In the genomic region with DNA sequence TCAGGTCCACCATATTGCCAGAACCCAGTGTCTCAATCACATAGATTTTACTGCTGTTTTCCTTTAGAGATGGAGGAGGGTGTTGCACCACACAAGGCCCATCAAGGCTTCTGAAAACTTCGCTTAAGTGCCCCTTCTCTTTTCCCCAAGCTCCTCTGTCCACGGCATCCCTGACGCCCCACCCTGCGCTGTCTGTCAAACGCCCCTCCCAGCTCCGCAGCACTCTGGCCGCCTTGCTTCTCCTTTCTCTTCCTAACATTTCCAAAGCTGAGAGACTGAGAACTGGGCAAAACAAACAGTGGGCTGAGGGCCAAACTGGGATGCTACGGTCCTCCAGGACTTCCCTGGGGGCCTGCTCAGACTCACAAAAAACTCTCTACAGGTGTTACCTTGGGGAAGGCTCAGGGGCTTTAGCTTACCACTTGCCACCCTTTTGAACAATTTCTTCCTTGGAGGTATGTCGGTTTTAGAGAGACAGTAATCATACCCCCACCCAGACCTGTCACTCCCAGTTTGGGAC, we compare ENCODE assay signal across 16 cellular contexts. TPM values are rescaled to one million over a fixed set of nuclear protein-coding genes. Genes with fewer than 3 reads are reported as not detected.
DNase-seq lines count a peak whose midpoint lies in the region; ATAC-seq and TF ChIP-seq lines count a peak whose summit lies in the region.
"Had no signal": no experiment of that assay in that cellular context is flagged by ENCODE, and none has a peak within 500 bp of the region (broad histone marks: within the 10 kb centered on the region; RNA-seq: fewer than 3 reads in every experiment).

No MANE protein-coding gene starts in this region.

- peak overlapping the region; percentile 63 for H3K27ac Mint-ChIP-seq in activated B cell treated with CpG ODN at 0.5 μM for 24 hours
- H3K27ac Mint-ChIP-seq: nephron progenitor cell had no signal

- ATAC-seq in Right ventricle myocardium superior (ENCODE audit: poor library complexity) = no peak
- ATAC-seq in activated B cell treated with CpG ODN at 0.5 μM for 24 hours (ENCODE audit: low read depth) = no peak
- no peak for ATAC-seq in upper lobe of left lung (ENCODE audit: low FRiP score in 2 of 2)
- no peak for ATAC-seq in HG02571 (IDR thresholded peaks at IDR 0.05; ENCODE audit: unreplicated experiment)
- ATAC-seq: foreskin keratinocyte had no signal

- intact Hi-C loops in Right ventricle myocardium superior (cut with DNase I) = no loop called here
- intact Hi-C loops in cardiac septum (cut with DNase I) = no loop called here
- intact Hi-C loops in activated B cell treated with CpG ODN at 0.5 μM for 24 hours (cut with micrococcal nuclease) = no loop called here

- peaks cover 0 to 4% (median 0%) of the 10 kb centered on the region in 4 donors for H3K9me3 ChIP-seq in upper lobe of left lung

- H3K4me3 ChIP-seq in upper lobe of left lung = no peak overlapping the region
- H3K4me3 ChIP-seq: SJCRH30 had no signal

- peak overlapping the region; percentile 64 to 92 (median 80) for H3K27ac ChIP-seq in upper lobe of left lung
- H3K27ac ChIP-seq: foreskin keratinocyte, SJCRH30 had no signal

- DNase-seq in Right ventricle myocardium superior = peak; percentile 56
- DNase-seq in cardiac septum (ENCODE audit: low spot score) = no peak
- no peak for DNase-seq in activated B cell treated with CpG ODN at 0.5 μM for 24 hours
- peak; percentile 79 for DNase-seq in mesenteric fat pad (ENCODE audit: low spot score)
- DNase-seq in upper lobe of left lung = peak in 1 of 2 donors; percentile 47
- no peak for DNase-seq in COLO829 (ENCODE audit: low spot score)
- no peak for DNase-seq in NCI-H748 (lab: John Stamatoyannopoulos, UW; ENCODE audit: unreplicated experiment)
- DNase-seq: activated CD4-positive, alpha-beta T cell treated with anti-CD3 and anti-CD28 coated beads for 4 hours; activated T-cell treated with anti-CD3 and anti-CD28 coated beads, Interleukin-2, amount 50 U/mL, for 24 hours; foreskin keratinocyte; NCI-H226; nephron progenitor cell; SJCRH30; stimulated activated CD4-positive, alpha-beta T cell treated with anti-CD3 and anti-CD28 coated beads, Interleukin-15, amount 100 ng/mL, for 24 hours; T-helper 9 cell had no signal

- H3K4me1 ChIP-seq in upper lobe of left lung = peaks cover 21 to 33% (median 25%) of the 10 kb centered on the region in 4 donors

- H3K4me3 Mint-ChIP-seq in activated B cell treated with CpG ODN at 0.5 μM for 24 hours = no peak overlapping the region
- H3K4me3 Mint-ChIP-seq: activated T-cell treated with anti-CD3 and anti-CD28 coated beads, Interleukin-2, amount 50 U/mL, for 24 hours; nephron progenitor cell had no signal

- CTCF ChIA-PET in activated B cell treated with CpG ODN at 0.5 μM for 24 hours (lab: Charles Lee) = interaction anchor here (3.1 kb wide), 1 partner anchor 35 kb away, joined by 26 read pairs; a partner anchor contains a TSS

- H3K36me3 Mint-ChIP-seq in activated B cell treated with CpG ODN at 0.5 μM for 24 hours (ENCODE audit: low read depth) = no peaks in the 10 kb centered on the region

- POLR2A ChIA-PET in activated B cell treated with CpG ODN at 0.5 μM for 24 hours (lab: Charles Lee) = interaction anchor here (1.4 to 2.8 kb wide), 2 partner anchors 12 to 33 kb away, joined by 3 to 79 read pairs; a partner anchor contains a TSS

- no peaks in the 10 kb centered on the region for H3K9me3 Mint-ChIP-seq in activated B cell treated with CpG ODN at 0.5 μM for 24 hours
- H3K9me3 Mint-ChIP-seq: activated T-cell treated with anti-CD3 and anti-CD28 coated beads, Interleukin-2, amount 50 U/mL, for 24 hours had no signal

- no peak for TF ChIP-seq EP300 in upper lobe of left lung (IDR thresholded peaks at IDR 0.05)

- H3K27me3 ChIP-seq in upper lobe of left lung = no peaks in the 10 kb centered on the region
- H3K27me3 ChIP-seq: foreskin keratinocyte, SJCRH30 had no signal

- H3K4me1 Mint-ChIP-seq in activated B cell treated with CpG ODN at 0.5 μM for 24 hours = peaks cover 15% of the 10 kb centered on the region

- TF ChIP-seq POLR2A in upper lobe of left lung (IDR thresholded peaks at IDR 0.05) = peak in 1 of 4 donors; percentile 25

- no peaks in the 10 kb centered on the region for H3K27me3 Mint-ChIP-seq in activated B cell treated with CpG ODN at 0.5 μM for 24 hours
- H3K27me3 Mint-ChIP-seq: activated T-cell treated with anti-CD3 and anti-CD28 coated beads, Interleukin-2, amount 50 U/mL, for 24 hours had no signal

- TF ChIP-seq CTCF in activated B cell treated with CpG ODN at 0.5 μM for 24 hours (IDR thresholded peaks at IDR 0.05) = no peak
- TF ChIP-seq CTCF in upper lobe of left lung (IDR thresholded peaks at IDR 0.05) = no peak

- 55 to 79% methylated on average over 9 of the region's 9 CpGs for WGBS in upper lobe of left lung, 2 donors

- no peaks in the 10 kb centered on the region for H3K36me3 ChIP-seq in upper lobe of left lung
- H3K36me3 ChIP-seq: SJCRH30 had no signal

RNA-seq across cellular contexts. Expression of a gene that starts 28.3 kb away (rescaled TPM):
- 75.5 TPM for total RNA-seq in Right ventricle myocardium superior
- 76.9 TPM for total RNA-seq in cardiac septum
- total RNA-seq in activated B cell treated with CpG ODN at 0.5 μM for 24 hours = 69.6 and 72.5 TPM in 2 replicates
- 201 TPM for total RNA-seq in mesenteric fat pad
- 100 to 1,000 TPM; 158 to 225 (median 173) TPM for total RNA-seq in upper lobe of left lung

RNA-seq across cellular contexts. Expression of a gene that starts 34.8 kb away (rescaled TPM):
- 122 TPM for total RNA-seq in Right ventricle myocardium superior
- total RNA-seq in cardiac septum = 49.9 TPM
- total RNA-seq in activated B cell treated with CpG ODN at 0.5 μM for 24 hours = 15.0 and 21.2 TPM in 2 replicates
- total RNA-seq in mesenteric fat pad = 1,666 TPM
- 1,000 to 10,000 TPM in 3 of 6 donors, 100 to 1,000 TPM in 3; 568 to 1,492 (median 904) TPM for total RNA-seq in upper lobe of left lung

Comparison
In these comparisons a context has a peak if more than half of its experiments do, and no peak if none do; other contexts are left out.
1. DNase-seq: peak in Right ventricle myocardium superior (single experiment) and mesenteric fat pad (single experiment); none in cardiac septum (single experiment), activated B cell treated with CpG ODN at 0.5 μM for 24 hours (single experiment), COLO829 (single experiment) and NCI-H748 (single experiment).